Comparison of ENCODE assay signal across 1 cellular context in the genomic region with DNA sequence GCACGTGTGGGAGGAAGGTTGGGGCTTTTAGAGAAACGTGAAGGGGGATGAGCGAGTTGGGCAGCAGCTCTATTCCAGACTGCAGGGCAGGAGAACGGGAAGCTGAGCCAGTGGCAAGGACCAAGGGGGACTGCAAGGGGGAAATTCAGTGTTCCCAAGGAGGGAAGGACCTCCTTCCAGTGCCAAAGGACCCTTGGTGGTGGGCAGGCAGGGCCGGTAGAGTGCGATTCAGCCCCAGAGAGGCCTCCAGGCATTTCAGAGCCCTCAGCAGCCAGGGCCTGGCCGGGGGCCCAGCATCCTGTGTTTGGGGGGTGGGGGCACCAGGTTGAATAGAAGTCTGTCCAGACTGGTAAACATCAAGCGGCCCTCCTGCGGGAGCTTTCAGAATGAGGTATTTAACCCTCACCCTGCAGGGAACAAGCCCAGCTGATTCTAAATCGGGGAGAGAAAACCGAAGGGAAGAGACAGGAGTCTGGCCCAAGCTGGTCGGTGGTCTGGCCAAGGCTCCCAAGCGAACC.
TF ChIP-seq lines count a peak whose summit lies in the region.

No MANE protein-coding gene starts in this region.

TF ChIP-seq in GM23338, 12 proteins besides CTCF, POLR2A, EP300 and RAD21 (continued from another document):
- TF ChIP-seq ZNF462 (CRISPR knock-in tag; IDR thresholded peaks at IDR 0.05) (no peak), POLR2AphosphoS5 (IDR thresholded peaks at IDR 0.05; ENCODE audit: low read depth) (no peak), JUNB (IDR thresholded peaks at IDR 0.05; ENCODE audit: unreplicated experiment) (no peak), CREB1 (CRISPR knock-in tag; IDR thresholded peaks at IDR 0.05; ENCODE audit: low read depth) (no peak), ETS1 (IDR thresholded peaks at IDR 0.05) (no peak), ZNF331 (CRISPR knock-in tag; IDR thresholded peaks at IDR 0.05; ENCODE audit: low read depth) (no peak), STAT1 (IDR thresholded peaks at IDR 0.05; ENCODE audit: unreplicated experiment) (no peak)
